ENCODE assay signal across 8 cellular contexts in the genomic region with DNA sequence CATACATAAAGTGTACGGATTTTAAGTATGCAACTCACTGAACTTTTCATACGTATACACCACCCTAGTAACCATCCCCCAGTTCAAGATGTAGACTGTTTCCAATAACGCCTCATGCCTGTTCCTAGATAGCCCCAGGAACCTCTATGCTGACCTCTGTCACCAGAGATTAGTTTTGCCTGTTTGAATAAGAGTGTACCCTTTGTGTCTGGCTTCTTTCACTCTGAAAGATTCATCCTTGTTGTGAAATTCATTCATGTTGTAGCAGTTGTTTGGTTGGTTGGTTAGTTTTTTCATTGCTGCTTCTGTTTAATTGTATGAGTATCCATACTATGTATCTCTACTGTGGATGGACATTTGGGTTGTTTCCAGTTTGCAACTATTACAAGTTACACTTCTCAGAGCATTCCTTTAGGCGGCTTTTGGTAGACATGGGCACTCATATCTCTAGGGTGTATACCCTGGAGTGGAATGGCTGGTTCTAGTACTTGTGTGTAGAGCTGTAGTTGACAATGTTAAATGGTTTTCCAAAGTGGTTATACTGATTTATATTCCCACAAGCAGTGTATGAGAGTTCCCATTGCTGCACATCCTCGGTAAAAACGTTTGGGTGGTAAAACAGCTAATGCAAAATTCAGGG. TPM values are rescaled to one million over a fixed set of nuclear protein-coding genes. Genes with fewer than 3 reads are reported as not detected.
A peak's percentile ranks its signal among the peaks of the same experiment; 100 is the strongest.
DNase-seq lines count a peak whose midpoint lies in the region; ATAC-seq, FAIRE-seq and TF ChIP-seq lines count a peak whose summit lies in the region.

No MANE protein-coding gene starts in this region.

- WGBS in prostate gland = 75% methylated on average over 6 of the region's 6 CpGs

- in situ Hi-C loops in Panc1 (cut with HindIII; ENCODE audit: low pct_unique_long_range_greater_than_20kb, low sequenced_read_pairs) = no loop called here

- H3K27ac ChIP-seq in Panc1 (ENCODE audit: low read length) = peak overlapping the region; percentile 92
- H3K27ac ChIP-seq in duodenal mucosa (ENCODE audit: low read depth, low read length) = peak overlapping the region; percentile 87
- H3K27ac ChIP-seq in prostate gland = peak overlapping the region; percentile 86 to 90

- ATAC-seq in Panc1 = no peak
- ATAC-seq in HG03025 (IDR thresholded peaks at IDR 0.05; ENCODE audit: low FRiP score, unreplicated experiment) = no peak
- ATAC-seq in GM19455 (IDR thresholded peaks at IDR 0.05; ENCODE audit: unreplicated experiment) = no peak

- H3K36me3 ChIP-seq in Panc1 (ENCODE audit: control insufficient read depth, insufficient read depth, low read length) (no peaks in the 10 kb centered on the region; the same call in 1 of the 2 replicates), duodenal mucosa (ENCODE audit: control insufficient read depth in 1 of 2, insufficient read depth in 2 of 2, low read length in 2 of 2) (no peaks in the 10 kb centered on the region), prostate gland (no peaks in the 10 kb centered on the region)

- DNase-seq in activated CD4-positive, alpha-beta T cell treated with anti-CD3 and anti-CD28 coated beads, Interleukin-2, amount 10 ng/mL, durations not matched to agents 7 days and 5 days = no peak
- DNase-seq in activated CD4-positive, alpha-beta T cell treated with anti-CD3 and anti-CD28 coated beads for 4 hours = no peak
- DNase-seq in Panc1 (ENCODE audit: low read depth, low spot score) = no peak
- no peak for DNase-seq in prostate gland (ENCODE audit: low spot score)
- no peak for DNase-seq in D721Med (ENCODE audit: insufficient read length, low spot score)

- TF ChIP-seq POLR2A in prostate gland (IDR thresholded peaks at IDR 0.05) = no peak

- CTCF ChIA-PET in activated CD4-positive, alpha-beta T cell treated with anti-CD3 and anti-CD28 coated beads, Interleukin-2, amount 10 ng/mL, durations not matched to agents 7 days and 5 days (lab: Charles Lee) = interaction anchor here (0.7 to 2.9 kb wide), 32 partner anchors 9 to 975 kb away, joined by 3 to 19 read pairs (median 4); partner anchors contain the start of genes SPRYD7 and TRIM13
- CTCF ChIA-PET in Panc1 (lab: Charles Lee) = interaction anchor here (1.5 kb wide), 1 partner anchor 105 kb away, joined by 4 read pairs; no protein-coding TSS in a partner anchor

- POLR2A ChIA-PET in activated CD4-positive, alpha-beta T cell treated with anti-CD3 and anti-CD28 coated beads, Interleukin-2, amount 10 ng/mL, durations not matched to agents 7 days and 5 days (lab: Charles Lee) = interaction anchor here (0.6 to 1.6 kb wide), 5 partner anchors 106 to 910 kb away, joined by 3 to 9 read pairs (median 3); no protein-coding TSS in a partner anchor
- POLR2A ChIA-PET in Panc1 (lab: Charles Lee) = interaction anchor here (0.5 kb wide), 1 partner anchor 1202 kb away, joined by 8 read pairs; no protein-coding TSS in a partner anchor

- H3K27me3 ChIP-seq in Panc1 (ENCODE audit: control insufficient read depth, insufficient read depth, low read length) = no peaks in the 10 kb centered on the region
- no peaks in the 10 kb centered on the region for H3K27me3 ChIP-seq in duodenal mucosa (ENCODE audit: control insufficient read depth in 1 of 2, insufficient read depth in 2 of 2, low read length in 2 of 2)
- no peaks in the 10 kb centered on the region for H3K27me3 ChIP-seq in prostate gland (replicated peaks; ENCODE audit: insufficient read depth)

- H3K36me3 Mint-ChIP-seq in activated CD4-positive, alpha-beta T cell treated with anti-CD3 and anti-CD28 coated beads, Interleukin-2, amount 10 ng/mL, durations not matched to agents 7 days and 5 days (ENCODE audit: low read depth) = peaks cover 23% of the 10 kb centered on the region

- no peaks in the 10 kb centered on the region for H3K9me3 ChIP-seq in Panc1 (ENCODE audit: control insufficient read depth, insufficient read depth, low read depth, low read length)
- H3K9me3 ChIP-seq in duodenal mucosa (ENCODE audit: control insufficient read depth in 1 of 2, low read length in 2 of 2) = no peaks in the 10 kb centered on the region
- H3K9me3 ChIP-seq in prostate gland = no peaks in the 10 kb centered on the region

- TF ChIP-seq CTCF in Panc1 (IDR thresholded peaks at IDR 0.05) (no peak), prostate gland (IDR thresholded peaks at IDR 0.05) (no peak), D721Med (IDR thresholded peaks at IDR 0.05; ENCODE audit: insufficient read depth, missing control alignments) (no peak)

- H3K4me1 ChIP-seq in Panc1 (ENCODE audit: control insufficient read depth, insufficient read depth, low read length) (peaks cover 27% of the 10 kb centered on the region), duodenal mucosa (ENCODE audit: control insufficient read depth in 1 of 2, insufficient read depth in 2 of 2, low read length in 2 of 2) (peaks cover 20 to 30% of the 10 kb centered on the region in 2 donors), prostate gland (replicated peaks) (no peaks in the 10 kb centered on the region)

- H3K9ac ChIP-seq in duodenal mucosa (ENCODE audit: low read depth in 1 of 2, low read length in 2 of 2) = peak overlapping the region; percentile 91 to 96

- H3K9me3 Mint-ChIP-seq in activated CD4-positive, alpha-beta T cell treated with anti-CD3 and anti-CD28 coated beads, Interleukin-2, amount 10 ng/mL, durations not matched to agents 7 days and 5 days = no peaks in the 10 kb centered on the region

- H3K4me1 Mint-ChIP-seq in activated CD4-positive, alpha-beta T cell treated with anti-CD3 and anti-CD28 coated beads, Interleukin-2, amount 10 ng/mL, durations not matched to agents 7 days and 5 days = peaks cover 61% of the 10 kb centered on the region

- H3K27ac Mint-ChIP-seq in activated CD4-positive, alpha-beta T cell treated with anti-CD3 and anti-CD28 coated beads, Interleukin-2, amount 10 ng/mL, durations not matched to agents 7 days and 5 days = peak overlapping the region; percentile 99

- no peak for FAIRE-seq in D721Med (lab: Jason Lieb, UNC)

- intact Hi-C loops in Panc1 (cut with micrococcal nuclease; ENCODE audit: unreplicated experiment) = loop anchor here (5.0 to 10.0 kb wide), 2 partner anchors 164 to 384 kb away; no protein-coding TSS in a partner anchor
- intact Hi-C loops in prostate gland (cut with DNase I) = loop anchor here (5.0 kb wide), 3 partner anchors 789 to 934 kb away; no protein-coding TSS in a partner anchor

- no peaks in the 10 kb centered on the region for H3K27me3 Mint-ChIP-seq in activated CD4-positive, alpha-beta T cell treated with anti-CD3 and anti-CD28 coated beads, Interleukin-2, amount 10 ng/mL, durations not matched to agents 7 days and 5 days

- BruUV-seq in Panc1 (replicated peaks; lab: Mats Ljungman, UMichigan) = TSS peak; percentile 63

- H3K4me3 ChIP-seq in Panc1 (ENCODE audit: low read depth in 2 of 2, low read length in 2 of 2) = peak overlapping the region; percentile 65 to 68
- peak overlapping the region; percentile 92 to 93 for H3K4me3 ChIP-seq in duodenal mucosa (ENCODE audit: low read depth in 1 of 2, low read length in 2 of 2)
- H3K4me3 ChIP-seq in prostate gland = no peak overlapping the region

- H3K4me3 Mint-ChIP-seq in activated CD4-positive, alpha-beta T cell treated with anti-CD3 and anti-CD28 coated beads, Interleukin-2, amount 10 ng/mL, durations not matched to agents 7 days and 5 days = peak overlapping the region; percentile 93

RNA-seq across cellular contexts. Expression of gene RNASEH2B, which starts 1.6 kb away (rescaled TPM):
- total RNA-seq in activated CD4-positive, alpha-beta T cell treated with anti-CD3 and anti-CD28 coated beads, Interleukin-2, amount 10 ng/mL, durations not matched to agents 7 days and 5 days = 100 to 1,000 TPM; 121 to 179 TPM
- total RNA-seq in Panc1 (2021; ENCODE audit: unreplicated experiment) = 37.8 TPM
- 21.6 TPM for polyA plus RNA-seq in Panc1 (2012; ENCODE audit: insufficient read length)
- total RNA-seq in prostate gland = 10 to 100 TPM; 34.1 to 54.9 TPM

Comparison
In these comparisons a context has a peak if more than half of its experiments do, and no peak if none do; other contexts are left out.
1. H3K4me3 ChIP-seq: peak in Panc1 (2 of 2) and duodenal mucosa (2 of 2); none in prostate gland (0 of 2).
2. Peak in every context shown above with its lines, with median percentiles within 50 percentile points of each other: H3K27ac ChIP-seq.